Comparison of ENCODE assay signal across 1 cellular context in genomic region chr1:65339866-65340483, GRCh38.
TF ChIP-seq lines count a peak whose summit lies in the region.

No MANE protein-coding gene starts in this region.

TF ChIP-seq in SK-N-SH, 30 proteins besides CTCF, POLR2A, EP300 and RAD21 (continued from another document):
- TF ChIP-seq PBX3 (IDR thresholded peaks at IDR 0.05): no peak
- TF ChIP-seq EZH2phosphoT487 (IDR thresholded peaks at IDR 0.05; ENCODE audit: borderline replicate concordance, low read depth): no peak
- no peak for TF ChIP-seq YY1 (IDR thresholded peaks at IDR 0.05; ENCODE audit: low read depth)
- TF ChIP-seq ELF1 (IDR thresholded peaks at IDR 0.05): no peak
- TF ChIP-seq MXI1 (IDR thresholded peaks at IDR 0.05; ENCODE audit: low read depth, low read length): no peak
- no peak for TF ChIP-seq POLR2AphosphoS5 (IDR thresholded peaks at IDR 0.05; ENCODE audit: low read depth, low read length)
- no peak for TF ChIP-seq RCOR1 (IDR thresholded peaks at IDR 0.05; ENCODE audit: low read length)
- no peak for TF ChIP-seq FOXM1 (IDR thresholded peaks at IDR 0.05; ENCODE audit: low read depth)
- no peak for TF ChIP-seq NRF1 (IDR thresholded peaks at IDR 0.05; ENCODE audit: low read depth, low read length)
- peak; percentile 71; the same call in 1 of the 2 replicates for TF ChIP-seq RXRA (IDR thresholded peaks at IDR 0.05; ENCODE audit: borderline replicate concordance, low read depth)
- peak; percentile 29; the same call in 1 of the 2 replicates for TF ChIP-seq FOSL2 (IDR thresholded peaks at IDR 0.05; ENCODE audit: borderline replicate concordance, low read depth)
- TF ChIP-seq RFX5 (IDR thresholded peaks at IDR 0.05; ENCODE audit: low read length): no peak
- TF ChIP-seq USF1 (IDR thresholded peaks at IDR 0.05; ENCODE audit: borderline replicate concordance, low read depth): no peak
- TF ChIP-seq SIN3A (IDR thresholded peaks at IDR 0.05; ENCODE audit: borderline replicate concordance, low read depth, low read length): no peak
- TF ChIP-seq USF2 (IDR thresholded peaks at IDR 0.05; ENCODE audit: borderline replicate concordance, low read depth, low read length): no peak
- TF ChIP-seq TAF1 (IDR thresholded peaks at IDR 0.05; ENCODE audit: borderline replicate concordance, low read depth, low read length): no peak
- no peak for TF ChIP-seq FOXJ3 (CRISPR knock-in tag; IDR thresholded peaks at IDR 0.05)
- no peak for TF ChIP-seq MEF2A (IDR thresholded peaks at IDR 0.05; ENCODE audit: borderline replicate concordance, low read depth)
- no peak for TF ChIP-seq GATA2 (CRISPR knock-in tag; IDR thresholded peaks at IDR 0.05)
TF ChIP-seq in SK-N-SH: peak in this region for 4.
